In genomic region chr10:99985637-99986036, GRCh38 we compare ENCODE assay signal across 1 cellular context.
TF ChIP-seq lines count a peak whose summit lies in the region.

No MANE protein-coding gene starts in this region.

TF ChIP-seq in HCT116, 20 proteins besides CTCF, POLR2A, EP300 and RAD21:
- 0 out of 2 replicates have a peak, but pooled peaks have one; percentile 32 for TF ChIP-seq CEBPB (IDR thresholded peaks at IDR 0.05; ENCODE audit: low read depth)
TF ChIP-seq in HCT116: peak in this region for 1; not testable (repeated sequence) for 19.
